ENCODE assay signal across 17 cellular contexts in genomic region chr3:153273767-153274443, GRCh38.
DNase-seq lines count a peak whose midpoint lies in the region; ATAC-seq, FAIRE-seq and TF ChIP-seq lines count a peak whose summit lies in the region.
"Had no signal": no experiment of that assay in that cellular context is flagged by ENCODE, and none has a peak within 500 bp of the region (broad histone marks: within the 10 kb centered on the region; RNA-seq: fewer than 3 reads in every experiment).

No MANE protein-coding gene starts in this region.

- no peak for ATAC-seq in HG03521 (IDR thresholded peaks at IDR 0.05; ENCODE audit: unreplicated experiment)

- H3K9me3 ChIP-seq in keratinocyte (ENCODE audit: control insufficient read depth, low read depth, low read length), result no peaks in the 10 kb centered on the region
- H3K9me3 ChIP-seq in ascending aorta, result no peaks in the 10 kb centered on the region
- H3K9me3 ChIP-seq: stomach, uterus had no signal

- H3K4me3 ChIP-seq in AG10803 (ENCODE audit: low read length), result no peak overlapping the region
- no peak overlapping the region for H3K4me3 ChIP-seq in choroid plexus epithelial cell (ENCODE audit: low read depth, low read length)
- no peak overlapping the region for H3K4me3 ChIP-seq in keratinocyte (ENCODE audit: control insufficient read depth in 2 of 3, extremely low read depth in 1 of 3, insufficient read depth in 2 of 3, low read depth in 1 of 3, low read length in 3 of 3)
- no peak overlapping the region for H3K4me3 ChIP-seq in ascending aorta
- H3K4me3 ChIP-seq: stomach, uterus had no signal

- dilution Hi-C loops in keratinocyte (cut with MboI; ENCODE audit: extremely low pct_ligation_motif_present, low sequenced_read_pairs), result no loop called here

- H3K79me2 ChIP-seq in keratinocyte (ENCODE audit: control insufficient read depth, insufficient read depth, low read length), result no peaks in the 10 kb centered on the region

- peak; percentile 57 for FAIRE-seq in keratinocyte (lab: Jason Lieb, UNC)

- H2AFZ ChIP-seq in keratinocyte (ENCODE audit: control insufficient read depth, low read length), result no peak overlapping the region

- H3K9me1 ChIP-seq in keratinocyte (ENCODE audit: control insufficient read depth, extremely low read depth, insufficient read depth, low read length), result no peaks in the 10 kb centered on the region

- intact Hi-C loops in ascending aorta (cut with DNase I), result no loop called here

- no peaks in the 10 kb centered on the region for H3K36me3 ChIP-seq in keratinocyte (ENCODE audit: control insufficient read depth in 2 of 2, extremely low read depth in 1 of 2, insufficient read depth in 2 of 2, low read length in 2 of 2)
- no peaks in the 10 kb centered on the region for H3K36me3 ChIP-seq in ascending aorta
- H3K36me3 ChIP-seq: stomach, uterus had no signal

- H3K9ac ChIP-seq in keratinocyte (ENCODE audit: control insufficient read depth, extremely low read depth, insufficient read depth, low read length), result no peak overlapping the region

- TF ChIP-seq CTCF in AG10803 (conservative IDR thresholded peaks at IDR 0.05; ENCODE audit: low read length), result no peak
- no peak for TF ChIP-seq CTCF in choroid plexus epithelial cell (conservative IDR thresholded peaks at IDR 0.05; ENCODE audit: low read depth, low read length)
- no peak for TF ChIP-seq CTCF in keratinocyte (optimal IDR thresholded peaks at IDR 0.05 in 1 of 3, IDR thresholded peaks at IDR 0.05 in 1 of 3, conservative IDR thresholded peaks at IDR 0.05 in 1 of 3; ENCODE audit: extremely low read depth in 1 of 3, insufficient read depth in 2 of 3, low read length in 3 of 3)
- no peak for TF ChIP-seq CTCF in ascending aorta (IDR thresholded peaks at IDR 0.05)

- no peak overlapping the region for H3K4me2 ChIP-seq in keratinocyte (ENCODE audit: control insufficient read depth, extremely low read depth, insufficient read depth, low read depth, low read length)

- H3K27me3 ChIP-seq in keratinocyte (ENCODE audit: control insufficient read depth, extremely low read depth, insufficient read depth, low read length) (no peaks in the 10 kb centered on the region), ascending aorta (no peaks in the 10 kb centered on the region)
- H3K27me3 ChIP-seq: stomach, uterus had no signal

- no peaks in the 10 kb centered on the region for H4K20me1 ChIP-seq in keratinocyte (ENCODE audit: control insufficient read depth, extremely low read depth, insufficient read depth, low read length)

- H3K4me1 ChIP-seq in keratinocyte (ENCODE audit: control insufficient read depth, extremely low read depth, insufficient read depth, low read length) (peaks cover 21% of the 10 kb centered on the region), ascending aorta (no peaks in the 10 kb centered on the region)
- H3K4me1 ChIP-seq: stomach, uterus had no signal

- H3K27ac ChIP-seq in keratinocyte (ENCODE audit: control insufficient read depth, insufficient read depth, low read length) (no peak overlapping the region), ascending aorta (no peak overlapping the region)
- H3K27ac ChIP-seq: stomach had no signal

- DNase-seq in AG10803 (ENCODE audit: low read depth), result peak; percentile 41
- DNase-seq in NCI-H226, result peak; percentile 68
- DNase-seq in choroid plexus epithelial cell (ENCODE audit: low read depth), result peak; percentile 83
- DNase-seq in keratinocyte (ENCODE audit: low read depth, low spot score), result no peak
- no peak for DNase-seq in NAMALWA (ENCODE audit: low spot score)
- DNase-seq in ascending aorta (ENCODE audit: low spot score in 2 of 2), result no peak
- DNase-seq in stimulated activated CD4-positive, alpha-beta T cell treated with anti-CD3 and anti-CD28 coated beads, Interleukin-15, amount 100 ng/mL, for 24 hours, result no peak
- DNase-seq: activated CD4-positive, alpha-beta T cell treated with anti-CD3 and anti-CD28 coated beads, Interleukin-2, amount 10 ng/mL, durations not matched to agents 24 days and 14 days; Karpas-422; naive B cell; NCI-H1436 treated with DMSO at 0.1 percent for 48 hours; NCI-H2227 treated with DMSO at 0.1 percent for 48 hours; SIG-M5; stomach; T-helper 9 cell; uterus had no signal

Comparison
In these comparisons a context has a peak if more than half of its experiments do, and no peak if none do; other contexts are left out.
1. DNase-seq: peak in AG10803 (single experiment), NCI-H226 (single experiment) and choroid plexus epithelial cell (single experiment); none in keratinocyte (single experiment), NAMALWA (single experiment), ascending aorta (0 of 2) and stimulated activated CD4-positive, alpha-beta T cell treated with anti-CD3 and anti-CD28 coated beads, Interleukin-15, amount 100 ng/mL, for 24 hours (single experiment).